2 cellular contexts compared by ENCODE assay signal in the genomic region with DNA sequence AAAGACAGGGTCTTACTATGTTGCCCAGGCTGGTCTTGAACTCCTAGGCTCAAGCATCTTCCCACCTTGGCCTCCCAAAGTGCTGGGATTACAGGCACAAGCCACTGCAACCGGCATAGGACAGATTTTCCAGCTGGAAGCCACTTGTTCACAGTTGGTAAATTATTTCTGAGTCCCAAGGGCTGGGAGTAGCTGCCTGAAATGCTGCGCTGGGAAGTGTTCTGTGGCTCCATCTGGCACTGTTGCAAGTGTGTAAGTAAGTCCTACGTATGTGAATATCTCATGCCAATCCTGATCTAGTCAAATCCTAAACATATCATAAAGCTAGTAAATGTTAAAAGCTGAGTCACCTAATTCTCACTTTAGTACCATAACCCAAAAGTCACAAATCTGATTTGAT.
TF ChIP-seq lines count a peak whose summit lies in the region.

No MANE protein-coding gene starts in this region.

TF ChIP-seq in IMR-90, 13 proteins besides CTCF, POLR2A, EP300 and RAD21:
- no peak for TF ChIP-seq NFE2L2 (IDR thresholded peaks at IDR 0.05; ENCODE audit: low read depth, low read length)
- TF ChIP-seq, protein P1, sequence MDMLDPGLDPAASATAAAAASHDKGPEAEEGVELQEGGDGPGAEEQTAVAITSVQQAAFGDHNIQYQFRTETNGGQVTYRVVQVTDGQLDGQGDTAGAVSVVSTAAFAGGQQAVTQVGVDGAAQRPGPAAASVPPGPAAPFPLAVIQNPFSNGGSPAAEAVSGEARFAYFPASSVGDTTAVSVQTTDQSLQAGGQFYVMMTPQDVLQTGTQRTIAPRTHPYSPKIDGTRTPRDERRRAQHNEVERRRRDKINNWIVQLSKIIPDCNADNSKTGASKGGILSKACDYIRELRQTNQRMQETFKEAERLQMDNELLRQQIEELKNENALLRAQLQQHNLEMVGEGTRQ (IDR thresholded peaks at IDR 0.05; ENCODE audit: low read depth, low read length): no peak

TF ChIP-seq in K562, 482 proteins besides CTCF, POLR2A, EP300 and RAD21:
- TF ChIP-seq CBX5 (IDR thresholded peaks at IDR 0.05; ENCODE audit: borderline replicate concordance, low read depth) (no peak), ZNF316 (IDR thresholded peaks at IDR 0.05) (peak; percentile 38)
